Comparison of ENCODE assay signal across 9 cellular contexts in the genomic region with DNA sequence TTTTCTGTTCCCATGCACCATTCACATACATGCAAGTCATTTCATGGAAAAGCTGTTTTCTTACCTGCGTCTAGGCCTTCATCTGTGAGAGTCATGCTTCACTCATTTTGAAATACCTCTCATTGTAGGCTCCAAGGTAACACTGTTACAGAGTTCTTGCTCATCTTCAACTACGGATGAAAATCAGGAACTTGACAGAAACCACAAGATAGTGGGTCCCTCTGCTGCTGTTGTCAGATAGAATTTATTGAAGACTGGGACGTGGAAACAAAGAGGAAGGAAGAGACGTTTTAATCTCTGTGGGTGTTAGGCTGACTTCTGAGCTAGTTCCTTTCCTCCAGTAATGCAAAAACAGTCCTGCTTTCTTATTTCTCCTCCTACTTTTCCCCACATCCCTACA. TPM values are rescaled to one million over a fixed set of nuclear protein-coding genes. Genes with fewer than 3 reads are reported as not detected.
DNase-seq lines count a peak whose midpoint lies in the region; ATAC-seq and TF ChIP-seq lines count a peak whose summit lies in the region.
"Had no signal": no experiment of that assay in that cellular context is flagged by ENCODE, and none has a peak within 500 bp of the region (broad histone marks: within the 10 kb centered on the region; RNA-seq: fewer than 3 reads in every experiment).

A gene (minus strand): TSS at position 320 of the 400 bp plus-strand sequence. CDS start 64,226 bp downstream, outside the sequence.

- H3K4me3 ChIP-seq in tibial nerve (peak within 1 kb of the TSS in 3 of 4 donors; percentile 5 to 37 (median 9)), breast epithelium (no peak within 1 kb of the TSS), thyroid gland (replicated peaks in 1 of 3) (no peak within 1 kb of the TSS)

- ATAC-seq in T-helper 17 cell, result peak; percentile 28
- no peak for ATAC-seq in GM18517 (IDR thresholded peaks at IDR 0.05; ENCODE audit: unreplicated experiment)

- H3K27ac ChIP-seq in tibial nerve (peak within 1 kb of the TSS; percentile 8 to 63 (median 32)), breast epithelium (no peak within 1 kb of the TSS), thyroid gland (no peak within 1 kb of the TSS)

- H3K27ac Mint-ChIP-seq in activated naive CD4-positive, alpha-beta T cell treated with anti-CD3 and anti-CD28 coated beads for 36 hours, result peak within 1 kb of the TSS; percentile 44
- H3K27ac Mint-ChIP-seq in T-helper 17 cell (peak within 1 kb of the TSS; percentile 95), immature natural killer cell (peak within 1 kb of the TSS in 5 of 6 donors; percentile 11 to 85 (median 81))

- H3K27me3 Mint-ChIP-seq in activated naive CD4-positive, alpha-beta T cell treated with anti-CD3 and anti-CD28 coated beads for 36 hours (ENCODE audit: low read depth), result no peaks in the 10 kb centered on the region
- H3K27me3 Mint-ChIP-seq in T-helper 17 cell, result no peaks in the 10 kb centered on the region
- peaks cover 0 to 2% (median 0%) of the 10 kb centered on the region in 3 donors for H3K27me3 Mint-ChIP-seq in immature natural killer cell (ENCODE audit: low read depth in 3 of 3)

- H3K36me3 Mint-ChIP-seq in activated naive CD4-positive, alpha-beta T cell treated with anti-CD3 and anti-CD28 coated beads for 36 hours (ENCODE audit: low read depth), result no peaks in the 10 kb centered on the region
- H3K36me3 Mint-ChIP-seq in T-helper 17 cell (ENCODE audit: low read depth) (no peaks in the 10 kb centered on the region), immature natural killer cell (no peaks in the 10 kb centered on the region)

- H3K9me3 ChIP-seq in T-helper 17 cell (ENCODE audit: control insufficient read depth, low read length, poor library complexity, severe bottlenecking), result no peaks in the 10 kb centered on the region
- H3K9me3 ChIP-seq in tibial nerve, result no peaks in the 10 kb centered on the region
- H3K9me3 ChIP-seq in breast epithelium, result no peaks in the 10 kb centered on the region
- no peaks in the 10 kb centered on the region for H3K9me3 ChIP-seq in thyroid gland

- DNase-seq in activated naive CD4-positive, alpha-beta T cell treated with anti-CD3 and anti-CD28 coated beads for 36 hours, result peak; percentile 10
- DNase-seq in activated naive CD4-positive, alpha-beta T cell treated with Interleukin-2 at 50 U/mL for 16 hours, result no peak
- DNase-seq in T-helper 17 cell (no peak), immature natural killer cell (no peak), tibial nerve (ENCODE audit: low spot score in 2 of 2) (no peak), breast epithelium (ENCODE audit: low spot score in 2 of 2) (no peak), thyroid gland (no peak)

- H3K36me3 ChIP-seq in tibial nerve (no peaks in the 10 kb centered on the region), breast epithelium (no peaks in the 10 kb centered on the region), thyroid gland (no peaks in the 10 kb centered on the region)

- CTCF ChIA-PET in activated naive CD4-positive, alpha-beta T cell treated with anti-CD3 and anti-CD28 coated beads for 36 hours (lab: Charles Lee), result interaction anchor here (0.7 to 8.5 kb wide), 14 partner anchors 11 to 122 kb away, joined by 3 to 248 read pairs (median 4); a partner anchor contains a TSS

- intact Hi-C loops in activated naive CD4-positive, alpha-beta T cell treated with anti-CD3 and anti-CD28 coated beads for 36 hours (cut with micrococcal nuclease), result loop anchor here (1.0 to 10.0 kb wide), 9 partner anchors 10 to 513 kb away; a partner anchor contains a TSS
- intact Hi-C loops in breast epithelium (cut with DNase I; ENCODE audit: low total_unique reads) (no loop called here), thyroid gland (cut with DNase I) (no loop called here)

- no peaks in the 10 kb centered on the region for H3K9me3 Mint-ChIP-seq in activated naive CD4-positive, alpha-beta T cell treated with anti-CD3 and anti-CD28 coated beads for 36 hours
- H3K9me3 Mint-ChIP-seq in immature natural killer cell, result no peaks in the 10 kb centered on the region

- TF ChIP-seq CTCF in tibial nerve (IDR thresholded peaks at IDR 0.05) (no peak), breast epithelium (IDR thresholded peaks at IDR 0.05) (no peak), thyroid gland (IDR thresholded peaks at IDR 0.05) (no peak)

- H3K27me3 ChIP-seq in tibial nerve (no peaks in the 10 kb centered on the region), breast epithelium (no peaks in the 10 kb centered on the region), thyroid gland (no peaks in the 10 kb centered on the region)

- WGBS in tibial nerve, 2 donors, result 52% methylated on average over 4 of the region's 4 CpGs
- 55 to 62% methylated on average over 4 of the region's 4 CpGs for WGBS in thyroid gland, 2 donors

- H3K4me1 Mint-ChIP-seq in activated naive CD4-positive, alpha-beta T cell treated with anti-CD3 and anti-CD28 coated beads for 36 hours (ENCODE audit: low read depth), result peaks cover 42% of the 10 kb centered on the region
- peaks cover 35% of the 10 kb centered on the region for H3K4me1 Mint-ChIP-seq in T-helper 17 cell
- peaks cover 16 to 32% of the 10 kb centered on the region in 2 donors for H3K4me1 Mint-ChIP-seq in immature natural killer cell

- TF ChIP-seq POLR2A in tibial nerve (IDR thresholded peaks at IDR 0.05), result no peak
- TF ChIP-seq POLR2A in breast epithelium (IDR thresholded peaks at IDR 0.05), result no peak
- no peak for TF ChIP-seq POLR2A in thyroid gland (IDR thresholded peaks at IDR 0.05)

- no peak within 1 kb of the TSS for H3K4me3 Mint-ChIP-seq in activated naive CD4-positive, alpha-beta T cell treated with anti-CD3 and anti-CD28 coated beads for 36 hours
- H3K4me3 Mint-ChIP-seq in T-helper 17 cell (no peak within 1 kb of the TSS), immature natural killer cell (peak within 1 kb of the TSS in 2 of 5 donors; percentile 40 to 48)

- TF ChIP-seq EP300 in tibial nerve (IDR thresholded peaks at IDR 0.05), result peak in 1 of 2 donors; percentile 54

- H3K4me1 ChIP-seq in tibial nerve (peaks cover 0 to 8% (median 0%) of the 10 kb centered on the region in 4 donors), breast epithelium (no peaks in the 10 kb centered on the region), thyroid gland (no peaks in the 10 kb centered on the region)

RNA-seq across cellular contexts. Expression of the gene that starts here (rescaled TPM):
- under 1 TPM; 0.12 to 0.69 TPM for total RNA-seq in activated naive CD4-positive, alpha-beta T cell treated with anti-CD3 and anti-CD28 coated beads for 36 hours
- total RNA-seq in T-helper 17 cell (under 1 TPM; 0.26 to 0.90 TPM), tibial nerve (1 to 10 TPM; 4.2 to 9.4 (median 6.3) TPM), breast epithelium (1 to 10 TPM; 1.9 to 8.5 (median 3.3) TPM), thyroid gland (1 to 10 TPM; 1.8 to 9.5 (median 2.5) TPM)
- 1 to 10 TPM; 1.2 to 2.8 (median 1.5) TPM for polyA plus RNA-seq in immature natural killer cell
- total RNA-seq: H1 had no signal
- polyA plus RNA-seq: H1 had no signal

Comparison
In these comparisons a context has a peak if more than half of its experiments do, and no peak if none do; other contexts are left out.
1. Peak in DNase-seq in activated naive CD4-positive, alpha-beta T cell treated with anti-CD3 and anti-CD28 coated beads for 36 hours; RNA of the gene not detected or under 1 TPM.
2. Peak in ATAC-seq in T-helper 17 cell; RNA of the gene not detected or under 1 TPM.
3. H3K27ac Mint-ChIP-seq: peak in every context shown above with its lines; median percentile 95 in T-helper 17 cell; 81 in immature natural killer cell; 44 in activated naive CD4-positive, alpha-beta T cell treated with anti-CD3 and anti-CD28 coated beads for 36 hours.
4. H3K27ac ChIP-seq: peak in tibial nerve (4 of 4); none in breast epithelium (0 of 2) and thyroid gland (0 of 3).
5. H3K4me3 ChIP-seq: peak in tibial nerve (3 of 4); none in breast epithelium (0 of 3) and thyroid gland (0 of 3).